In the genomic region with DNA sequence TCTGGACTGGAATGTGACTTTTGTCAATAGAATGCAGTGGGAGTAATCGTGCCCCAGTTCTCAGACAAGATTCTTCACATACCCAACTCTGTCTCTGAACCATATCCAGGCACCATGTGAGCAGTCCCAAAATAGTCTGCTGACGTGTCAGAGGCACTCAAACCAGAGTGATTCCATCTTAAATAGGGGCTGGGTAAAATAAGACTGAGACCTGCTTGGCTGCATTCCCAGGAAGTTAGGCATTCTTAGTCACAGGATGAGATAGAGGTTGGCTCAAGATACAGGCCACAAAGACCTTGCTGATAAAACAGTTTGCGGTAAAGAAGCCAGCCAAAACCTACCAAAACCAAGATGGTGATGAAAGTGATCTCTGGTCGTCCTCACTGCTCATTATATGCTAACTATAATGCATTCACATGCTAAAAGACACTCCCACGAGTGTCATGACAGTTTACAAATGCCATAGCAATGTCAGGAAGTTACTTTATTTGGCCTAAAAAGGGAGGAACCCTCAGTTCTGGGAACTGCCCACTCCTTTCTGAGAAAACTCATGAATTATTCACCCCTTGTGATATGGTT, we compare ENCODE assay signal across 15 cellular contexts. TPM values are rescaled to one million over a fixed set of nuclear protein-coding genes. Genes with fewer than 3 reads are reported as not detected.
DNase-seq lines count a peak whose midpoint lies in the region; ATAC-seq, FAIRE-seq and TF ChIP-seq lines count a peak whose summit lies in the region.
"Had no signal": no experiment of that assay in that cellular context is flagged by ENCODE, and none has a peak within 500 bp of the region (broad histone marks: within the 10 kb centered on the region; RNA-seq: fewer than 3 reads in every experiment).

No MANE protein-coding gene starts in this region.

- H3K4me1 ChIP-seq in hepatocyte (ENCODE audit: insufficient read depth) (no peaks in the 10 kb centered on the region), kidney (ENCODE audit: control insufficient read depth in 1 of 2, insufficient read depth in 1 of 2, low read depth in 1 of 2, low read length in 2 of 2) (no peaks in the 10 kb centered on the region)

- TF ChIP-seq CTCF in AG04450 (IDR thresholded peaks at IDR 0.05; ENCODE audit: low read depth, low read length) (no peak), bronchial epithelial cell (IDR thresholded peaks at IDR 0.05; ENCODE audit: insufficient read depth, low read length, severe bottlenecking) (no peak), hepatocyte (IDR thresholded peaks at IDR 0.05; ENCODE audit: poor library complexity) (no peak), nephron progenitor cell (IDR thresholded peaks at IDR 0.05) (no peak), kidney (IDR thresholded peaks at IDR 0.05; ENCODE audit: borderline replicate concordance, extremely low read depth, insufficient read depth) (no peak)

- H2AFZ ChIP-seq in hepatocyte, result no peak overlapping the region

- H3K9me2 ChIP-seq in hepatocyte (replicated peaks; ENCODE audit: insufficient read depth), result no peaks in the 10 kb centered on the region

- no peak for ATAC-seq in GM19455 (IDR thresholded peaks at IDR 0.05; ENCODE audit: unreplicated experiment)

- H3K36me3 ChIP-seq in bronchial epithelial cell (ENCODE audit: control insufficient read depth, insufficient read depth, low read length), result no peaks in the 10 kb centered on the region
- no peaks in the 10 kb centered on the region for H3K36me3 ChIP-seq in hepatocyte (replicated peaks; ENCODE audit: insufficient read depth, low read depth)
- H3K36me3 ChIP-seq in kidney (ENCODE audit: control insufficient read depth in 1 of 2, insufficient read depth in 2 of 2, low read length in 2 of 2), result no peaks in the 10 kb centered on the region

- peak; percentile 84 for DNase-seq in AG04450 (ENCODE audit: low read depth, low spot score)
- DNase-seq in HTR-8/SVneo (ENCODE audit: insufficient read length, low spot score), result no peak
- DNase-seq in bronchial epithelial cell (ENCODE audit: low read depth), result peak; percentile 92
- DNase-seq in hepatocyte (ENCODE audit: low spot score), result peak; percentile 8
- DNase-seq in nephron progenitor cell, result no peak
- DNase-seq in kidney, result no peak
- DNase-seq in SIG-M5 treated with dmso at 0.1 percent for 504 hours (lab: John Stamatoyannopoulos, UW; ENCODE audit: unreplicated experiment), result no peak
- DNase-seq: activated CD4-positive, alpha-beta T cell treated with anti-CD3 and anti-CD28 coated beads, Interleukin-2, amount 50 U/mL, for 4 hours; amygdala; hippocampal formation; NCI-H1048; RPMI8226 had no signal

- CTCF ChIA-PET in AG04450 (lab: Charles Lee), result no interaction called here

- H3K27ac ChIP-seq in AG04450 (ENCODE audit: low read depth, low read length) (no peak overlapping the region), hepatocyte (no peak overlapping the region), kidney (ENCODE audit: low read depth in 2 of 2, low read length in 2 of 2) (no peak overlapping the region)
- H3K27ac ChIP-seq: C4-2B had no signal

- FAIRE-seq in HTR-8/SVneo (lab: Jason Lieb, UNC) (peak; percentile 88), bronchial epithelial cell (lab: Jason Lieb, UNC) (no peak), kidney (lab: Jason Lieb, UNC) (no peak)

- no peak overlapping the region for H3K4me2 ChIP-seq in hepatocyte

- no peak overlapping the region for H3K4me3 Mint-ChIP-seq in nephron progenitor cell
- H3K4me3 Mint-ChIP-seq: neural crest cell had no signal

- peaks cover 4% of the 10 kb centered on the region for H3K27me3 Mint-ChIP-seq in nephron progenitor cell (ENCODE audit: low read depth, poor library complexity)

- H3K4me1 Mint-ChIP-seq in nephron progenitor cell, result no peaks in the 10 kb centered on the region
- H3K4me1 Mint-ChIP-seq: neural crest cell had no signal

- H3K79me2 ChIP-seq in hepatocyte, result no peaks in the 10 kb centered on the region

- intact Hi-C loops in kidney (cut with DNase I), result no loop called here

- 48% methylated on average over 5 of the region's 5 CpGs for WGBS in hepatocyte (ENCODE audit: low lambda C conversion rate, missing lambda C conversion rate)

- no peaks in the 10 kb centered on the region for H3K27me3 ChIP-seq in AG04450 (ENCODE audit: control insufficient read depth, insufficient read depth, low read length)
- no peaks in the 10 kb centered on the region for H3K27me3 ChIP-seq in bronchial epithelial cell (ENCODE audit: control insufficient read depth, insufficient read depth, low read length)
- no peaks in the 10 kb centered on the region for H3K27me3 ChIP-seq in hepatocyte

- POLR2A ChIA-PET in AG04450 (lab: Yijun Ruan, JAX), result no interaction called here

- no peak overlapping the region for H3K9ac ChIP-seq in kidney (ENCODE audit: low read length in 2 of 2)

- no peak overlapping the region for H3K27ac Mint-ChIP-seq in nephron progenitor cell

- H3K9me3 ChIP-seq in AG04450 (ENCODE audit: control insufficient read depth, insufficient read depth, low read length), result no peaks in the 10 kb centered on the region
- H3K9me3 ChIP-seq in hepatocyte (ENCODE audit: low read depth), result no peaks in the 10 kb centered on the region
- no peaks in the 10 kb centered on the region for H3K9me3 ChIP-seq in kidney (ENCODE audit: control insufficient read depth in 1 of 2, low read length in 2 of 2)

- H3K9me3 Mint-ChIP-seq in nephron progenitor cell, result peaks cover 14% of the 10 kb centered on the region
- H3K9me3 Mint-ChIP-seq: neural crest cell had no signal

- H3K4me3 ChIP-seq in AG04450 (ENCODE audit: low read depth, low read length) (no peak overlapping the region), bronchial epithelial cell (ENCODE audit: low read depth, low read length) (no peak overlapping the region), hepatocyte (no peak overlapping the region), kidney (ENCODE audit: low read length in 2 of 2) (no peak overlapping the region)

- H3K36me3 Mint-ChIP-seq in nephron progenitor cell (ENCODE audit: low read depth), result no peaks in the 10 kb centered on the region

- no peaks in the 10 kb centered on the region for H4K20me1 ChIP-seq in hepatocyte (ENCODE audit: insufficient read depth, poor library complexity, severe bottlenecking)

RNA-seq across cellular contexts. Expression of gene PLCXD3, which starts 16.9 kb away (rescaled TPM):
- polyA plus RNA-seq in AG04450 (2011; rRNA removed), result 0.01 and 0.02 TPM in 2 replicates
- polyA minus RNA-seq in AG04450 (2011; rRNA and poly(A)+ RNA removed), result not detected in 2 replicates
- not detected in 2 replicates for total RNA-seq in bronchial epithelial cell
- total RNA-seq in hepatocyte, result 2.2 and 2.4 TPM in 2 replicates
- polyA plus RNA-seq in hepatocyte, result 0.47 and 0.58 TPM in 2 replicates
- 11.7 TPM for total RNA-seq in kidney
- 5.1 TPM for polyA plus RNA-seq in kidney (ENCODE audit: insufficient read depth, low read depth, low replicate concordance)

Comparison
In these comparisons a context has a peak if more than half of its experiments do, and no peak if none do; other contexts are left out.
1. DNase-seq: peak in AG04450 (single experiment), bronchial epithelial cell (single experiment) and hepatocyte (single experiment); none in HTR-8/SVneo (single experiment), nephron progenitor cell (single experiment), kidney (single experiment) and SIG-M5 treated with dmso at 0.1 percent for 504 hours (single experiment).